In the genomic region with DNA sequence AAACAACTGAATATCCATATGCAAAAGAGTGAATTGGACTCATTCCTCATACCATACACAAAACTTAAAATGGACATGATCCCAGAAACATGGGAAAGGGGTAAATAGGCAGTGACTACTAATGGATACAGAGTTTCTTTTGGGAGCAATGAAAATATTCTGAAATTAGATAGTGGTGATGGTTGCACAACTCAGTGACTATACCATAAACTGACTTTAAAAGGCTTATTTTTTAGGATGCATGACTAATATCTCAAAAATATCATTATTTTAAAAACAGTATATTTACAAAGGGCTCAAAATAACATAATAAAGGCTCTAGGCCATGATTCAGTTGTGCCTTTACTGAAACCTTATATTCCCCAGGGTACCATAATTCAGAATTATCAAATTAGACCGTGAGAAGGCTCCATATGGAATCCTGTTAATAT, we compare ENCODE assay signal across 1 cellular context.
TF ChIP-seq lines count a peak whose summit lies in the region.

No MANE protein-coding gene starts in this region.

TF ChIP-seq in IMR-90, 13 proteins besides CTCF, POLR2A, EP300 and RAD21:
- TF ChIP-seq, protein P1, sequence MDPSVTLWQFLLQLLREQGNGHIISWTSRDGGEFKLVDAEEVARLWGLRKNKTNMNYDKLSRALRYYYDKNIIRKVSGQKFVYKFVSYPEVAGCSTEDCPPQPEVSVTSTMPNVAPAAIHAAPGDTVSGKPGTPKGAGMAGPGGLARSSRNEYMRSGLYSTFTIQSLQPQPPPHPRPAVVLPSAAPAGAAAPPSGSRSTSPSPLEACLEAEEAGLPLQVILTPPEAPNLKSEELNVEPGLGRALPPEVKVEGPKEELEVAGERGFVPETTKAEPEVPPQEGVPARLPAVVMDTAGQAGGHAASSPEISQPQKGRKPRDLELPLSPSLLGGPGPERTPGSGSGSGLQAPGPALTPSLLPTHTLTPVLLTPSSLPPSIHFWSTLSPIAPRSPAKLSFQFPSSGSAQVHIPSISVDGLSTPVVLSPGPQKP (IDR thresholded peaks at IDR 0.05; ENCODE audit: borderline replicate concordance, low read depth, low read length) = no peak
- TF ChIP-seq CEBPB (IDR thresholded peaks at IDR 0.05; ENCODE audit: low read depth, low read length) (peak; percentile 98), FOS (IDR thresholded peaks at IDR 0.05; ENCODE audit: low read depth, low read length) (peak; percentile 24; the same call in 1 of the 2 replicates)
